In genomic region chr20:61907081-61907891, GRCh38 we compare ENCODE assay signal across 20 cellular contexts.
"Had no signal": no experiment of that assay in that cellular context is flagged by ENCODE, and none has a peak within 500 bp of the region (broad histone marks: within the 10 kb centered on the region; RNA-seq: fewer than 3 reads in every experiment).

No MANE protein-coding gene starts in this region.

- H3K36me3 ChIP-seq: esophagus squamous epithelium, gastroesophageal sphincter, neutrophil, stomach, thoracic aorta, transverse colon had no signal

- H3K27me3 Mint-ChIP-seq: dendritic cell treated with granulocyte-macrophage colony-stimulating factor and Interleukin-4, amounts not matched to agents 40 ng/mL and 50 ng/mL, for 4 days; naive B cell had no signal

- ATAC-seq: gastroesophageal sphincter; left lobe of liver; stimulated activated memory B cell treated with anti-CD40 and anti-IgM and Interleukin-4, amounts not matched to agents 10 μg/mL and 1 μg/mL and 100 μg/mL, for 72 hours had no signal

- H3K4me2 ChIP-seq: hepatocyte had no signal

- H3K27ac ChIP-seq: esophagus squamous epithelium, gastroesophageal sphincter, hepatocyte, neutrophil, stomach, thoracic aorta, transverse colon had no signal

- FAIRE-seq: small intestine had no signal

- H3K27ac Mint-ChIP-seq: dendritic cell treated with granulocyte-macrophage colony-stimulating factor and Interleukin-4, amounts not matched to agents 40 ng/mL and 50 ng/mL, for 4 days; nephron; stimulated activated memory B cell treated with anti-CD40 and anti-IgM and Interleukin-4, amounts not matched to agents 10 μg/mL and 1 μg/mL and 100 μg/mL, for 72 hours had no signal

- H3K4me1 Mint-ChIP-seq: nephron had no signal

- DNase-seq: esophagus squamous epithelium; foreskin fibroblast; kidney glomerular epithelial cell; mesendoderm; naive B cell; small intestine; stimulated activated CD4-positive, alpha-beta T cell treated with anti-CD3 and anti-CD28 coated beads, Interleukin-4, amount 100 ng/mL, for 1 hour; stimulated activated CD8-positive, alpha-beta memory T cell treated with anti-CD3 and anti-CD28 coated beads, Interleukin-4, amount 100 ng/mL, for 48 hours; stomach; substantia nigra; transverse colon had no signal

- H3K27me3 ChIP-seq: hepatocyte, neutrophil had no signal

- H3K4me1 ChIP-seq: gastroesophageal sphincter, transverse colon had no signal

- H3K9me3 ChIP-seq: esophagus squamous epithelium, neutrophil, thoracic aorta, transverse colon had no signal

- H3K4me3 ChIP-seq: esophagus squamous epithelium, gastroesophageal sphincter, hepatocyte, lung, stomach, thoracic aorta, transverse colon had no signal

- H3K4me3 Mint-ChIP-seq: dendritic cell treated with granulocyte-macrophage colony-stimulating factor and Interleukin-4, amounts not matched to agents 40 ng/mL and 50 ng/mL, for 4 days; naive B cell; nephron; stimulated activated memory B cell treated with anti-CD40 and anti-IgM and Interleukin-4, amounts not matched to agents 10 μg/mL and 1 μg/mL and 100 μg/mL, for 72 hours had no signal

- H2AFZ ChIP-seq: hepatocyte had no signal
